In genomic region chr3:190225186-190225692, GRCh38 we compare ENCODE assay signal across 8 cellular contexts.
A peak's percentile ranks its signal among the peaks of the same experiment; 100 is the strongest.
DNase-seq lines count a peak whose midpoint lies in the region; ATAC-seq and TF ChIP-seq lines count a peak whose summit lies in the region.

No MANE protein-coding gene starts in this region.

- no peak for TF ChIP-seq POLR2A in spleen (IDR thresholded peaks at IDR 0.05)

- H3K79me2 ChIP-seq in PC-3 (ENCODE audit: low read length): no peaks in the 10 kb centered on the region

- H4K20me1 ChIP-seq in PC-3 (ENCODE audit: low read length): no peaks in the 10 kb centered on the region

- in situ Hi-C loops in GM13976 (cut with MboI; ENCODE audit: low sequenced_read_pairs, unreplicated experiment): no loop called here

- H3K27me3 ChIP-seq in PC-3 (ENCODE audit: low read length) (no peaks in the 10 kb centered on the region), spleen (replicated peaks in 1 of 7) (no peaks in the 10 kb centered on the region)

- CTCF ChIA-PET in PC-3 (lab: Charles Lee): interaction anchor here (0.6 to 2.4 kb wide), 9 partner anchors 9 to 264 kb away, joined by 3 to 32 read pairs (median 4); partner anchors contain the start of gene CLDN1

- POLR2A ChIA-PET in PC-3 (lab: Charles Lee; ENCODE audit: unreplicated experiment): interaction anchor here (1.2 kb wide), 1 partner anchor 97 kb away, joined by 3 read pairs; the partner anchor contains the start of gene CLDN1

- H3K27ac ChIP-seq in PC-3 (ENCODE audit: low read length) (no peak overlapping the region), spleen (no peak overlapping the region)

- no peak overlapping the region for H3K4me2 ChIP-seq in PC-3 (ENCODE audit: low read length)

- TF ChIP-seq CTCF in AG09309 (IDR thresholded peaks at IDR 0.05; ENCODE audit: control insufficient read depth, insufficient read depth, low read depth, low read length, missing control alignments) (peak; percentile 52), GM13976 (IDR thresholded peaks at IDR 0.05; ENCODE audit: borderline replicate concordance, control extremely low read depth, extremely low read depth, insufficient read depth, missing control alignments) (peak; percentile 15), PC-3 (conservative IDR thresholded peaks at IDR 0.05; ENCODE audit: low read depth, low read length) (peak; percentile 72), fibroblast of the aortic adventitia (IDR thresholded peaks at IDR 0.05; ENCODE audit: insufficient read depth, low read length) (peak; percentile 57), spleen (IDR thresholded peaks at IDR 0.05 in 8 of 11, conservative IDR thresholded peaks at IDR 0.05 in 3 of 11) (peak in 6 of 11 experiments; percentile 33 to 53 (median 47))

- no peak overlapping the region for H2AFZ ChIP-seq in PC-3 (ENCODE audit: low read length)

- H3K36me3 ChIP-seq in PC-3 (ENCODE audit: low read depth, low read length) (no peaks in the 10 kb centered on the region), spleen (no peaks in the 10 kb centered on the region)

- WGBS in spleen, 5 donors: 2 to 9% (median 4%) methylated on average over 2 of the region's 2 CpGs

- ATAC-seq in PC-3 (peak; percentile 73), HG03469 (IDR thresholded peaks at IDR 0.05; ENCODE audit: unreplicated experiment) (no peak)

- H3K9ac ChIP-seq in PC-3 (ENCODE audit: low read length): no peak overlapping the region

- no peaks in the 10 kb centered on the region for H3K9me3 ChIP-seq in PC-3 (ENCODE audit: low read length)
- peaks cover 0 to 10% (median 3%) of the 10 kb centered on the region in 8 donors for H3K9me3 ChIP-seq in spleen

- intact Hi-C loops in PC-3 (cut with micrococcal nuclease): loop anchor here (1.0 to 5.0 kb wide), 6 partner anchors 82 to 472 kb away; partner anchors contain the start of gene CLDN1
- intact Hi-C loops in spleen (cut with DNase I; ENCODE audit: low total_unique reads): loop anchor here (5.0 to 10.0 kb wide), 2 partner anchors 97 to 200 kb away; partner anchors contain the start of gene CLDN1

- BruUV-seq in PC-3 (replicated peaks; lab: Mats Ljungman, UMichigan): no TSS peak

- peaks cover 12% of the 10 kb centered on the region for H3K4me1 ChIP-seq in PC-3 (ENCODE audit: insufficient read depth, low read length)
- H3K4me1 ChIP-seq in spleen: peaks cover 0 to 3% (median 0%) of the 10 kb centered on the region in 6 donors

- H3K4me3 ChIP-seq in AG09309 (ENCODE audit: control insufficient read depth, low read depth, low read length) (no peak overlapping the region), PC-3 (ENCODE audit: low read length) (no peak overlapping the region), fibroblast of the aortic adventitia (ENCODE audit: low read depth, low read length) (no peak overlapping the region), spleen (no peak overlapping the region)

- DNase-seq in AG09309 (ENCODE audit: low read depth): no peak
- no peak for DNase-seq in GM13976 (ENCODE audit: low spot score)
- peak; percentile 78 for DNase-seq in PC-3
- peak; percentile 51 for DNase-seq in fibroblast of the aortic adventitia (ENCODE audit: low read depth)
- no peak for DNase-seq in spleen
- no peak for DNase-seq in UCSD-AML1 (lab: John Stamatoyannopoulos, UW; ENCODE audit: unreplicated experiment)
- no peak for DNase-seq in cerebellum (ENCODE audit: low spot score)

- no peaks in the 10 kb centered on the region for H3K9me2 ChIP-seq in PC-3 (replicated peaks; ENCODE audit: low read length)

- no peaks in the 10 kb centered on the region for H3F3A ChIP-seq in PC-3 (ENCODE audit: low read length, unreplicated experiment)

Comparison
In these comparisons a context has a peak if more than half of its experiments do, and no peak if none do; other contexts are left out.
1. DNase-seq: peak in PC-3 (single experiment) and fibroblast of the aortic adventitia (single experiment); none in AG09309 (single experiment), GM13976 (single experiment), spleen (single experiment), UCSD-AML1 (single experiment) and cerebellum (single experiment).
2. CTCF ChIP-seq: peak in every context shown above with its lines; median percentile 72 in PC-3; 57 in fibroblast of the aortic adventitia; 52 in AG09309; 47 in spleen; 15 in GM13976.